In the genomic region with DNA sequence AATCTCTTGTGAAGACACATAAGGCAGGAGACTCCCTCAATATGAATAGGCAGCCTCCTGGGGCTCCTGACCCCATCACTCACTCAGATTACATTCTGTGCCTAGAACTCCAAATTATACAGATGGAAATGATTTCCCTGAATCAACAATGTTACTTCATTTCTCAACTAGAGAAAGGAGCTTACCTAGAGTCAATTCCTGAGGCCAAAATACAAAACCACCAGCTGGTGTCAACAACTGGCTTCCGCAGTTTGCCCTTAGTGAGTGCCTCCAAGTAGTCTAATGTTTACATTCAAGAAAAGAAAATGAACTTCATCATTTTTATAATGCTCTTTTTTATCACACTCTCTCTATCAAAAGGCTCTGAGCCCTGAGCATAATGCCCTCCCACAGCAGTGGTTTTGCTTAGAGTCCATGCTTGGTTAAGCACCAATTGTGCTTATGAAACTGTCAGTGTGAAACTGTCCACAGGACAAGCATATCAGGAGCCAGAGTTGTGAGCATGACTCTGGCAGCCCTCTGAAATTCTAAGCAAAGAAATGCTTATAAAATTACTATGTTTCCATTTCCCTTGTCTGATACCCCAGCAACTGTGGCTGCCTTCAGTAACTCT, we compare ENCODE assay signal across 13 cellular contexts.
DNase-seq lines count a peak whose midpoint lies in the region; ATAC-seq and FAIRE-seq lines count a peak whose summit lies in the region.
"Had no signal": no experiment of that assay in that cellular context is flagged by ENCODE, and none has a peak within 500 bp of the region (broad histone marks: within the 10 kb centered on the region; RNA-seq: fewer than 3 reads in every experiment).

No MANE protein-coding gene starts in this region.

- no peak overlapping the region for H3K27ac Mint-ChIP-seq in activated naive CD8-positive, alpha-beta T cell treated with anti-CD3 and anti-CD28 coated beads for 36 hours
- H3K27ac Mint-ChIP-seq in activated CD8-positive, alpha-beta T cell treated with anti-CD3 and anti-CD28 coated beads, Interleukin-2, amount 10 ng/mL, durations not matched to agents 7 days and 5 days = no peak overlapping the region
- H3K27ac Mint-ChIP-seq: activated T-helper 17 cell treated with anti-CD3 and anti-CD28 coated beads, Interleukin-2, amount 50 U/mL, for 72 hours; CD4-positive, CD25-positive, alpha-beta regulatory T cell had no signal

- peak; percentile 88 for ATAC-seq in GM18520 (IDR thresholded peaks at IDR 0.05; ENCODE audit: unreplicated experiment)
- ATAC-seq in GM21423 (IDR thresholded peaks at IDR 0.05; ENCODE audit: unreplicated experiment) = peak; percentile 100
- ATAC-seq in HG03095 (IDR thresholded peaks at IDR 0.05; ENCODE audit: unreplicated experiment) = peak; percentile 99
- no peak for ATAC-seq in activated CD8-positive, alpha-beta T cell treated with anti-CD3 and anti-CD28 coated beads, Interleukin-2, amount 10 ng/mL, durations not matched to agents 7 days and 5 days
- ATAC-seq: activated T-helper 17 cell treated with anti-CD3 and anti-CD28 coated beads, Interleukin-2, amount 50 U/mL, for 72 hours had no signal

- peaks cover 10% of the 10 kb centered on the region for H3K27me3 Mint-ChIP-seq in activated naive CD8-positive, alpha-beta T cell treated with anti-CD3 and anti-CD28 coated beads for 36 hours
- H3K27me3 Mint-ChIP-seq in activated CD8-positive, alpha-beta T cell treated with anti-CD3 and anti-CD28 coated beads, Interleukin-2, amount 10 ng/mL, durations not matched to agents 7 days and 5 days (ENCODE audit: low read depth) = no peaks in the 10 kb centered on the region

- DNase-seq in KG1 (lab: John Stamatoyannopoulos, UW) (no peak), DMS 273 treated with DMSO at 0.1 percent for 48 hours (lab: John Stamatoyannopoulos, UW) (no peak)
- no peak for DNase-seq in activated naive CD8-positive, alpha-beta T cell treated with anti-CD3 and anti-CD28 coated beads for 36 hours
- no peak for DNase-seq in activated CD8-positive, alpha-beta T cell treated with anti-CD3 and anti-CD28 coated beads, Interleukin-2, amount 10 ng/mL, durations not matched to agents 7 days and 5 days
- DNase-seq: CD4-positive, CD25-positive, alpha-beta regulatory T cell; stimulated activated CD4-positive, alpha-beta T cell treated with anti-CD3 and anti-CD28 coated beads, Interleukin-4, amount 100 ng/mL, for 24 hours had no signal

- POLR2A ChIA-PET in activated CD8-positive, alpha-beta T cell treated with anti-CD3 and anti-CD28 coated beads, Interleukin-2, amount 10 ng/mL, durations not matched to agents 7 days and 5 days (lab: Charles Lee) = no interaction called here

- no peaks in the 10 kb centered on the region for H3K4me1 Mint-ChIP-seq in activated naive CD8-positive, alpha-beta T cell treated with anti-CD3 and anti-CD28 coated beads for 36 hours
- H3K4me1 Mint-ChIP-seq in activated CD8-positive, alpha-beta T cell treated with anti-CD3 and anti-CD28 coated beads, Interleukin-2, amount 10 ng/mL, durations not matched to agents 7 days and 5 days (ENCODE audit: low read depth) = no peaks in the 10 kb centered on the region
- H3K4me1 Mint-ChIP-seq: activated T-helper 17 cell treated with anti-CD3 and anti-CD28 coated beads, Interleukin-2, amount 50 U/mL, for 72 hours; CD4-positive, CD25-positive, alpha-beta regulatory T cell; central memory CD8-positive, alpha-beta T cell had no signal

- peak; percentile 100 for FAIRE-seq in TTC549 (lab: Jason Lieb, UNC)
- FAIRE-seq: islet of Langerhans had no signal

- peaks cover 11% of the 10 kb centered on the region for H3K9me3 Mint-ChIP-seq in activated naive CD8-positive, alpha-beta T cell treated with anti-CD3 and anti-CD28 coated beads for 36 hours
- no peaks in the 10 kb centered on the region for H3K9me3 Mint-ChIP-seq in activated CD8-positive, alpha-beta T cell treated with anti-CD3 and anti-CD28 coated beads, Interleukin-2, amount 10 ng/mL, durations not matched to agents 7 days and 5 days (ENCODE audit: insufficient read depth)
- H3K9me3 Mint-ChIP-seq: activated T-helper 17 cell treated with anti-CD3 and anti-CD28 coated beads, Interleukin-2, amount 50 U/mL, for 72 hours; central memory CD8-positive, alpha-beta T cell had no signal

- H3K36me3 Mint-ChIP-seq in activated naive CD8-positive, alpha-beta T cell treated with anti-CD3 and anti-CD28 coated beads for 36 hours = no peaks in the 10 kb centered on the region
- H3K36me3 Mint-ChIP-seq in activated CD8-positive, alpha-beta T cell treated with anti-CD3 and anti-CD28 coated beads, Interleukin-2, amount 10 ng/mL, durations not matched to agents 7 days and 5 days (ENCODE audit: low read depth) = no peaks in the 10 kb centered on the region
- H3K36me3 Mint-ChIP-seq: CD4-positive, CD25-positive, alpha-beta regulatory T cell had no signal

- no peak overlapping the region for H3K4me3 Mint-ChIP-seq in activated naive CD8-positive, alpha-beta T cell treated with anti-CD3 and anti-CD28 coated beads for 36 hours
- H3K4me3 Mint-ChIP-seq in activated CD8-positive, alpha-beta T cell treated with anti-CD3 and anti-CD28 coated beads, Interleukin-2, amount 10 ng/mL, durations not matched to agents 7 days and 5 days = no peak overlapping the region
- H3K4me3 Mint-ChIP-seq: activated T-helper 17 cell treated with anti-CD3 and anti-CD28 coated beads, Interleukin-2, amount 50 U/mL, for 72 hours; CD4-positive, CD25-positive, alpha-beta regulatory T cell; central memory CD8-positive, alpha-beta T cell had no signal

- CTCF ChIA-PET in activated CD8-positive, alpha-beta T cell treated with anti-CD3 and anti-CD28 coated beads, Interleukin-2, amount 10 ng/mL, durations not matched to agents 7 days and 5 days (lab: Charles Lee) = no interaction called here
